19 cellular contexts compared by ENCODE assay signal in the genomic region with DNA sequence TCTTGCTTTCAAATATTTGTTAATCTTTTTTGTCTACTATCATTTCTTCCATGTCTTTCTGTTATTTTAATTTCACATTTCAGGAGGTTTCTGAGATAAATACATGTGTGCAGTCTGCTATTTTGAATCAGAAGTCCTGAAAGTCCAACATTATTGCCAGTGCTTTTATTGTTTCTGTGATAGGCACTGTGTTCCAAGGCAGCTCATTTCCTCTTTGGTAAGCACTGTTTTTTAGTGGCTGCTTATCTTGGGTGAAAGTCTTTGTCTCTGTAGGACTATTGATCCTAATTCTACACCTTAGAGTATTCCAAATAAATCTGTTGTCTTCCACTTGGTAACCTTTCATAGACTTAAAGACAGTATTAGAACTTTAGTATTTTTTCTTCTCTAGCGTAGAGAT.
DNase-seq lines count a peak whose midpoint lies in the region; ATAC-seq, FAIRE-seq and TF ChIP-seq lines count a peak whose summit lies in the region.
"Had no signal": no experiment of that assay in that cellular context is flagged by ENCODE, and none has a peak within 500 bp of the region (broad histone marks: within the 10 kb centered on the region; RNA-seq: fewer than 3 reads in every experiment).

No MANE protein-coding gene starts in this region.

- H3K27me3 Mint-ChIP-seq in progenitor cell of endocrine pancreas, result no peaks in the 10 kb centered on the region

- peak overlapping the region; percentile 19 for H3K27ac Mint-ChIP-seq in progenitor cell of endocrine pancreas
- H3K27ac Mint-ChIP-seq: CD4-positive, alpha-beta memory T cell had no signal

- H3K4me3 ChIP-seq in PC-9, result no peak overlapping the region
- no peak overlapping the region for H3K4me3 ChIP-seq in GM12878
- H3K4me3 ChIP-seq in Karpas-422 (ENCODE audit: low read length), result no peak overlapping the region
- H3K4me3 ChIP-seq: GM23248 had no signal

- no peaks in the 10 kb centered on the region for H3K27me3 ChIP-seq in PC-9 (ENCODE audit: insufficient read depth, low read depth)
- H3K27me3 ChIP-seq in GM12878 (replicated peaks in 1 of 2; ENCODE audit: control insufficient read depth in 2 of 2, insufficient read depth in 2 of 2, low read length in 1 of 2), result no peaks in the 10 kb centered on the region
- no peaks in the 10 kb centered on the region for H3K27me3 ChIP-seq in Karpas-422 (ENCODE audit: low read length)

- ATAC-seq in GM12878, result no peak

- TF ChIP-seq POLR2A in GM12878 (IDR thresholded peaks at IDR 0.05; ENCODE audit: low read depth, low read length), result no peak

- H2AFZ ChIP-seq in PC-9 (peak overlapping the region; percentile 36; the same call in 1 of the 2 replicates), GM12878 (ENCODE audit: control insufficient read depth, low read depth, low read length) (no peak overlapping the region), Karpas-422 (ENCODE audit: low read length) (no peak overlapping the region)
- H2AFZ ChIP-seq: GM23248 had no signal

- no peak overlapping the region for H3K4me3 Mint-ChIP-seq in progenitor cell of endocrine pancreas (ENCODE audit: low read depth)
- H3K4me3 Mint-ChIP-seq: CD4-positive, alpha-beta memory T cell had no signal

- H3K36me3 ChIP-seq in PC-9 (ENCODE audit: low read depth) (no peaks in the 10 kb centered on the region), GM12878 (ENCODE audit: control insufficient read depth in 2 of 2, insufficient read depth in 2 of 2, low read length in 1 of 2) (no peaks in the 10 kb centered on the region), Karpas-422 (ENCODE audit: insufficient read depth, low read length) (no peaks in the 10 kb centered on the region)

- H4K20me1 ChIP-seq in PC-9 (ENCODE audit: insufficient read depth), result no peaks in the 10 kb centered on the region
- H4K20me1 ChIP-seq in GM12878 (ENCODE audit: control insufficient read depth, insufficient read depth), result no peaks in the 10 kb centered on the region
- no peaks in the 10 kb centered on the region for H4K20me1 ChIP-seq in Karpas-422 (ENCODE audit: insufficient read depth, low read depth, low read length)

- 36% methylated on average over 1 of the region's 1 CpG for WGBS in GM12878 (ENCODE audit: insufficient coverage, insufficient replicate concordance, low lambda C conversion rate, missing lambda C conversion rate)

- no peak for DNase-seq in PC-9
- no peak for DNase-seq in GM12878 (ENCODE audit: low read depth, low spot score)
- no peak for DNase-seq in progenitor cell of endocrine pancreas (ENCODE audit: low spot score, unreplicated experiment)
- no peak for DNase-seq in GM13977 (ENCODE audit: low spot score)
- no peak for DNase-seq in D721Med (ENCODE audit: insufficient read length, low spot score)
- no peak for DNase-seq in Karpas-422
- DNase-seq: C1 segment of cervical spinal cord; Calu3; CD4-positive, alpha-beta memory T cell; COR-L47; DMS153; DND-41; EL; GDM1; GM23248; H7; HCEC 1CT had no signal

- CTCF ChIA-PET in PC-9 (lab: Charles Lee) (no interaction called here), GM12878 (lab: Yijun Ruan, JAX) (no interaction called here)

- H3K4me1 Mint-ChIP-seq in progenitor cell of endocrine pancreas (ENCODE audit: low read depth), result peaks cover 1% of the 10 kb centered on the region
- H3K4me1 Mint-ChIP-seq: CD4-positive, alpha-beta memory T cell had no signal

- SMC1A ChIA-PET in GM12878 (lab: Charles Lee; ENCODE audit: uncharacterized antibody, unreplicated experiment), result no interaction called here

- H3K9me2 ChIP-seq in PC-9 (ENCODE audit: insufficient read depth) (no peaks in the 10 kb centered on the region), Karpas-422 (replicated peaks; ENCODE audit: insufficient read depth, low read length) (no peaks in the 10 kb centered on the region)

- RAD21 ChIA-PET in GM12878 (lab: Charles Lee; ENCODE audit: unreplicated experiment), result no interaction called here

- in situ Hi-C loops in GM12878 (cut with MboI), result no loop called here
- in situ Hi-C loops in GM13977 (cut with MboI; ENCODE audit: low pct_unique_long_range_greater_than_20kb, low sequenced_read_pairs, unreplicated experiment), result no loop called here

- no peaks in the 10 kb centered on the region for H3F3A ChIP-seq in PC-9 (ENCODE audit: insufficient read depth, low read depth)

- peaks cover 4% of the 10 kb centered on the region; the same call in 1 of the 2 replicates for H3K9me3 ChIP-seq in PC-9 (ENCODE audit: insufficient read depth, low read depth)
- no peaks in the 10 kb centered on the region for H3K9me3 ChIP-seq in GM12878 (replicated peaks; ENCODE audit: control insufficient read depth, insufficient read depth, low read length)
- H3K9me3 ChIP-seq in Karpas-422 (ENCODE audit: low read length), result no peaks in the 10 kb centered on the region

- H3K9ac ChIP-seq in GM12878 (ENCODE audit: control insufficient read depth, insufficient read depth, low read length) (no peak overlapping the region), Karpas-422 (ENCODE audit: low read length) (no peak overlapping the region)
- H3K9ac ChIP-seq: GM23248 had no signal

- BruUV-seq in PC-9 (replicated peaks; lab: Mats Ljungman, UMichigan) (no TSS peak), GM12878 (replicated peaks; lab: Mats Ljungman, UMichigan) (no TSS peak)

- FAIRE-seq in GM12878 (lab: Jason Lieb, UNC) (no peak), D721Med (lab: Jason Lieb, UNC) (no peak)
- FAIRE-seq: GM12891, H1 had no signal

- no peaks in the 10 kb centered on the region for H3K79me2 ChIP-seq in PC-9 (ENCODE audit: low read depth)
- no peaks in the 10 kb centered on the region for H3K79me2 ChIP-seq in GM12878 (ENCODE audit: control insufficient read depth, insufficient read depth, low read length)
- no peaks in the 10 kb centered on the region for H3K79me2 ChIP-seq in Karpas-422 (ENCODE audit: low read length)

- peaks cover 7% of the 10 kb centered on the region for H3K9me3 Mint-ChIP-seq in progenitor cell of endocrine pancreas (ENCODE audit: low read depth)

- POLR2A ChIA-PET in PC-9 (lab: Charles Lee; ENCODE audit: unreplicated experiment) (no interaction called here), GM12878 (lab: Charles Lee) (no interaction called here)

- intact Hi-C loops in PC-9 (cut with micrococcal nuclease; ENCODE audit: unreplicated experiment), result no loop called here
- intact Hi-C loops in GM12878 (cut with micrococcal nuclease; ENCODE audit: unreplicated experiment), result no loop called here

- H3K27ac ChIP-seq in PC-9, result no peak overlapping the region
- H3K27ac ChIP-seq in GM12878 (ENCODE audit: control insufficient read depth, insufficient read depth), result no peak overlapping the region
- H3K27ac ChIP-seq in Karpas-422 (ENCODE audit: low read length), result no peak overlapping the region
- H3K27ac ChIP-seq: GM23248 had no signal

- TF ChIP-seq CTCF in PC-9 (conservative IDR thresholded peaks at IDR 0.05) (no peak), GM12878 (IDR thresholded peaks at IDR 0.05 in 2 of 3, conservative IDR thresholded peaks at IDR 0.05 in 1 of 3; ENCODE audit: control insufficient read depth in 2 of 3, extremely low read depth in 1 of 3, insufficient read depth in 1 of 3, low read depth in 3 of 3, low read length in 3 of 3) (no peak), progenitor cell of endocrine pancreas (IDR thresholded peaks at IDR 0.05; ENCODE audit: unreplicated experiment) (no peak), GM13977 (IDR thresholded peaks at IDR 0.05; ENCODE audit: extremely low read depth, insufficient read depth, missing control alignments) (no peak), D721Med (IDR thresholded peaks at IDR 0.05; ENCODE audit: insufficient read depth, missing control alignments) (no peak)

- H3K4me1 ChIP-seq in PC-9 (replicated peaks; ENCODE audit: insufficient read depth), result no peaks in the 10 kb centered on the region
- no peaks in the 10 kb centered on the region for H3K4me1 ChIP-seq in GM12878 (ENCODE audit: control insufficient read depth, insufficient read depth, low read length)
- peaks cover 20% of the 10 kb centered on the region for H3K4me1 ChIP-seq in Karpas-422 (ENCODE audit: low read length)

- TF ChIP-seq EP300 in GM12878 (IDR thresholded peaks at IDR 0.05; ENCODE audit: borderline replicate concordance in 1 of 2, control insufficient read depth in 1 of 2, low read depth in 2 of 2, low read length in 2 of 2), result no peak

- H3K4me2 ChIP-seq in PC-9 (no peak overlapping the region), GM12878 (ENCODE audit: control insufficient read depth, insufficient read depth) (no peak overlapping the region), Karpas-422 (ENCODE audit: low read depth, low read length, poor library complexity, severe bottlenecking) (no peak overlapping the region)

- H3K36me3 Mint-ChIP-seq in progenitor cell of endocrine pancreas (ENCODE audit: insufficient read depth), result peaks cover 1% of the 10 kb centered on the region
- H3K36me3 Mint-ChIP-seq: CD4-positive, alpha-beta memory T cell had no signal

- no peak for TF ChIP-seq RAD21 in GM12878 (IDR thresholded peaks at IDR 0.05; ENCODE audit: insufficient read depth, low read depth, low read length)

TF ChIP-seq in GM12878, 131 proteins besides CTCF, POLR2A, EP300 and RAD21:
- 0 out of 2 replicates have a peak, but pooled peaks have one; percentile 5 for TF ChIP-seq NFXL1 (IDR thresholded peaks at IDR 0.05; ENCODE audit: borderline replicate concordance)
- TF ChIP-seq MTA2 (IDR thresholded peaks at IDR 0.05; ENCODE audit: low read depth), result no peak
- TF ChIP-seq POLR2AphosphoS5 (IDR thresholded peaks at IDR 0.05; ENCODE audit: low read length), result no peak
- TF ChIP-seq ETV6 (conservative IDR thresholded peaks at IDR 0.05 in 1 of 2, IDR thresholded peaks at IDR 0.05 in 1 of 2; ENCODE audit: borderline replicate concordance in 1 of 2, low read depth in 1 of 2), result no peak
